ENCODE assay signal across 21 cellular contexts in the genomic region with DNA sequence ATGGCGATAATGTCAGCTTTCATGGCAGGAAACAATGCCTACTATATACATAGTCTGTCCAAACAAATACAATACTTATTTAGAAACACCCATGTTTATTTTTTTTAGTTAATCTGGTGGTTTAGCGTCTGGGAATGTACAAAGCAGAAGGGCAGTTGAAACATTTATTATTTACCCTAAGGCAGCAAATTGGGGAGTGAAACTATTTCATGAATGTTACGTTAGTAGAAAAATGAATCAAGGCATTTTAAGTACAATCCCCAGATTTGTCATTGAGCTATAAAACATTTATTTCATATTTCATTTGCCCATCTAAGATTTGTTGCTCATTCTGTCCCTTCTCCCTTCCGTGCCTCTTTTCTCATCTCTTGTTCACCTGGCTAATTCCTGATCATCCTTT.
"Had no signal": no experiment of that assay in that cellular context is flagged by ENCODE, and none has a peak within 500 bp of the region (broad histone marks: within the 10 kb centered on the region; RNA-seq: fewer than 3 reads in every experiment).

No MANE protein-coding gene starts in this region.

- ATAC-seq: activated CD4-positive, alpha-beta T cell treated with anti-CD3 and anti-CD28 coated beads for 36 hours; activated naive CD4-positive, alpha-beta T cell treated with anti-CD3 and anti-CD28 coated beads, Interleukin-2, amount 50 U/mL, for 72 hours; gastroesophageal sphincter; heart left ventricle; left ventricle myocardium superior; naive thymus-derived CD4-positive, alpha-beta T cell; pancreas; sciatic nerve; stimulated activated effector memory CD8-positive, alpha-beta T cell treated with anti-CD3 and anti-CD28 coated beads, Interleukin-12 subunit alpha, Interleukin-12 subunit beta, amount 100 ng/mL, for 72 hours; WTC11 had no signal

- H3K4me3 Mint-ChIP-seq: activated CD4-positive, alpha-beta T cell treated with anti-CD3 and anti-CD28 coated beads for 36 hours; stimulated activated effector memory CD8-positive, alpha-beta T cell treated with anti-CD3 and anti-CD28 coated beads, Interleukin-12 subunit alpha, Interleukin-12 subunit beta, amount 100 ng/mL, for 72 hours; T-helper 2 cell treated with Interferon-gamma antibody and Interleukin-4, amounts not matched to agents 5 μg/mL and 100 μg/mL, for 36 hours; WTC11 had no signal

- DNase-seq: activated CD4-positive, alpha-beta T cell treated with anti-CD3 and anti-CD28 coated beads for 36 hours; activated CD4-positive, alpha-beta T cell treated with anti-CD3 and anti-CD28 coated beads, Interleukin-2, amount 50 U/mL, for 48 hours; activated gamma-delta T cell; caudate nucleus; erythroblast; heart left ventricle; left ventricle myocardium superior; mesenchymal stem cell; naive thymus-derived CD4-positive, alpha-beta T cell; pancreas; stimulated activated CD4-positive, alpha-beta T cell treated with anti-CD3 and anti-CD28 coated beads, Interleukin-4, amount 100 ng/mL, for 24 hours; thyroid gland had no signal

- H3K4me3 ChIP-seq: gastroesophageal sphincter, heart left ventricle, pancreas, smooth muscle cell, thyroid gland had no signal

- H3K27ac ChIP-seq: gastroesophageal sphincter, heart left ventricle, pancreas, thyroid gland had no signal

- H3K27me3 Mint-ChIP-seq: activated CD4-positive, alpha-beta T cell treated with anti-CD3 and anti-CD28 coated beads for 36 hours; naive thymus-derived CD4-positive, alpha-beta T cell had no signal

- H3K27ac Mint-ChIP-seq: activated CD4-positive, alpha-beta T cell treated with anti-CD3 and anti-CD28 coated beads for 36 hours; stimulated activated effector memory CD8-positive, alpha-beta T cell treated with anti-CD3 and anti-CD28 coated beads, Interleukin-12 subunit alpha, Interleukin-12 subunit beta, amount 100 ng/mL, for 72 hours; T-helper 2 cell treated with Interferon-gamma antibody and Interleukin-4, amounts not matched to agents 5 μg/mL and 100 μg/mL, for 36 hours; WTC11 had no signal

- H3K4me1 Mint-ChIP-seq: activated CD4-positive, alpha-beta T cell treated with anti-CD3 and anti-CD28 coated beads for 36 hours; stimulated activated effector memory CD8-positive, alpha-beta T cell treated with anti-CD3 and anti-CD28 coated beads, Interleukin-12 subunit alpha, Interleukin-12 subunit beta, amount 100 ng/mL, for 72 hours; WTC11 had no signal

- H3K9me3 ChIP-seq: gastroesophageal sphincter, heart left ventricle, pancreas, thyroid gland had no signal

- FAIRE-seq: endometrium, pancreas, TTC549 had no signal

- H3K9me3 Mint-ChIP-seq: activated naive CD4-positive, alpha-beta T cell treated with anti-CD3 and anti-CD28 coated beads, Interleukin-2, amount 50 U/mL, for 72 hours; naive thymus-derived CD4-positive, alpha-beta T cell; stimulated activated effector memory CD8-positive, alpha-beta T cell treated with anti-CD3 and anti-CD28 coated beads, Interleukin-12 subunit alpha, Interleukin-12 subunit beta, amount 100 ng/mL, for 72 hours; T-helper 2 cell treated with Interferon-gamma antibody and Interleukin-4, amounts not matched to agents 5 μg/mL and 100 μg/mL, for 36 hours; WTC11 had no signal

- H3K27me3 ChIP-seq: gastroesophageal sphincter, heart left ventricle, pancreas, thyroid gland had no signal

- H3K4me1 ChIP-seq: pancreas, thyroid gland had no signal
